Comparison of ENCODE assay signal across 16 cellular contexts in genomic region chr12:93336344-93336743, GRCh38. TPM values are rescaled to one million over a fixed set of nuclear protein-coding genes. Genes with fewer than 3 reads are reported as not detected.
DNase-seq lines count a peak whose midpoint lies in the region; ATAC-seq and TF ChIP-seq lines count a peak whose summit lies in the region.
"Had no signal": no experiment of that assay in that cellular context is flagged by ENCODE, and none has a peak within 500 bp of the region (broad histone marks: within the 10 kb centered on the region; RNA-seq: fewer than 3 reads in every experiment).

No MANE protein-coding gene starts in this region.

- H3K27me3 ChIP-seq in right atrium auricular region: no peaks in the 10 kb centered on the region
- H3K27me3 ChIP-seq in brain microvascular endothelial cell (replicated peaks): no peaks in the 10 kb centered on the region
- H3K27me3 ChIP-seq in subcutaneous abdominal adipose tissue (ENCODE audit: control insufficient read depth in 5 of 5, insufficient read depth in 4 of 5, low read length in 5 of 5): no peaks in the 10 kb centered on the region
- H3K27me3 ChIP-seq: Peyer's patch, uterus had no signal

- ATAC-seq in Right ventricle myocardium inferior (peak; percentile 52), GM19452 (IDR thresholded peaks at IDR 0.05; ENCODE audit: unreplicated experiment) (no peak), HG03280 (IDR thresholded peaks at IDR 0.05; ENCODE audit: unreplicated experiment) (no peak)

- H3K36me3 ChIP-seq in right atrium auricular region (no peaks in the 10 kb centered on the region), brain microvascular endothelial cell (replicated peaks) (no peaks in the 10 kb centered on the region), subcutaneous abdominal adipose tissue (ENCODE audit: control insufficient read depth in 5 of 5, insufficient read depth in 5 of 5, low read length in 5 of 5) (no peaks in the 10 kb centered on the region)
- H3K36me3 ChIP-seq: Peyer's patch, uterus had no signal

- H3K4me3 ChIP-seq in right atrium auricular region (no peak overlapping the region), brain microvascular endothelial cell (ENCODE audit: low read depth, low read length) (no peak overlapping the region), subcutaneous abdominal adipose tissue (ENCODE audit: low read depth in 1 of 5, low read length in 5 of 5) (no peak overlapping the region)
- H3K4me3 ChIP-seq: Peyer's patch, uterus had no signal

- H3K4me1 ChIP-seq in right atrium auricular region (peaks cover 0 to 16% of the 10 kb centered on the region in 2 donors), subcutaneous abdominal adipose tissue (ENCODE audit: control insufficient read depth in 5 of 5, insufficient read depth in 5 of 5, low read length in 5 of 5) (peaks cover 0 to 17% (median 14%) of the 10 kb centered on the region in 5 donors)
- H3K4me1 ChIP-seq: Peyer's patch, uterus had no signal

- no peak for TF ChIP-seq CTCF in right atrium auricular region (IDR thresholded peaks at IDR 0.05)
- TF ChIP-seq CTCF in brain microvascular endothelial cell (IDR thresholded peaks at IDR 0.05; ENCODE audit: low read depth, low read length, missing control alignments): no peak

- DNase-seq in Right ventricle myocardium inferior (ENCODE audit: missing footprints) (no peak), right atrium auricular region (ENCODE audit: low spot score) (no peak), brain microvascular endothelial cell (peak; percentile 63), islet precursor cell (peak; percentile 94), GM19240 (ENCODE audit: insufficient read length, low spot score) (no peak)
- DNase-seq: activated CD8-positive, alpha-beta memory T cell treated with anti-CD3 and anti-CD28 coated beads, Interleukin-2, amount 50 U/mL, for 48 hours; glutamatergic neuron; NCI-H1105; NCI-H446; nucleus accumbens; Peyer's patch; stimulated activated CD4-positive, alpha-beta T cell treated with anti-CD3 and anti-CD28 coated beads, Interleukin-15, amount 100 ng/mL, for 24 hours; uterus had no signal

- H3K27ac ChIP-seq in right atrium auricular region (peak overlapping the region in 1 of 2 donors; percentile 4), brain microvascular endothelial cell (no peak overlapping the region), subcutaneous abdominal adipose tissue (ENCODE audit: low read depth, low read length) (peak overlapping the region; percentile 21)
- H3K27ac ChIP-seq: Peyer's patch, uterus had no signal

- H3K9me3 ChIP-seq in right atrium auricular region: no peaks in the 10 kb centered on the region
- no peaks in the 10 kb centered on the region for H3K9me3 ChIP-seq in subcutaneous abdominal adipose tissue (ENCODE audit: control insufficient read depth in 5 of 5, low read length in 5 of 5)
- H3K9me3 ChIP-seq: Peyer's patch, uterus had no signal

- intact Hi-C loops in Right ventricle myocardium inferior (cut with DNase I): no loop called here

- in situ Hi-C loops in brain microvascular endothelial cell (cut with HindIII; ENCODE audit: low pct_ligation_motif_present, low sequenced_read_pairs): no loop called here

- no peak overlapping the region for H3K9ac ChIP-seq in subcutaneous abdominal adipose tissue (ENCODE audit: low read length in 5 of 5)

RNA-seq across cellular contexts. Expression of gene NUDT4, which starts 41.4 kb away (rescaled TPM):
- 445 TPM for total RNA-seq in Right ventricle myocardium inferior
- total RNA-seq in right atrium auricular region: 100 to 1,000 TPM; 103 to 158 TPM

Comparison
In these comparisons a context has a peak if more than half of its experiments do, and no peak if none do; other contexts are left out.
1. DNase-seq: peak in brain microvascular endothelial cell (single experiment) and islet precursor cell (single experiment); none in Right ventricle myocardium inferior (single experiment), right atrium auricular region (single experiment) and GM19240 (single experiment).